ENCODE assay signal across 1 cellular context in genomic region chr9:112496074-112496722, GRCh38.
TF ChIP-seq lines count a peak whose summit lies in the region.

No MANE protein-coding gene starts in this region.

TF ChIP-seq in HepG2, 621 proteins besides CTCF, POLR2A, EP300 and RAD21 (continued from another document and continues in another):
- TF ChIP-seq ZXDC (CRISPR knock-in tag; IDR thresholded peaks at IDR 0.05) (no peak), DMAP1 (CRISPR knock-in tag; IDR thresholded peaks at IDR 0.05) (0 out of 2 replicates have a peak, but pooled peaks have one; percentile 23), TBX3 (IDR thresholded peaks at IDR 0.05; ENCODE audit: borderline replicate concordance) (no peak), ZNF850 (CRISPR knock-in tag; conservative IDR thresholded peaks at IDR 0.05) (no peak), SUZ12 (IDR thresholded peaks at IDR 0.05; ENCODE audit: low read depth, low read length) (no peak), ZNF431 (CRISPR knock-in tag; IDR thresholded peaks at IDR 0.05; ENCODE audit: borderline replicate concordance, low read depth) (no peak), ZNF737 (CRISPR knock-in tag; IDR thresholded peaks at IDR 0.05; ENCODE audit: borderline replicate concordance) (no peak), DR1 (CRISPR knock-in tag; IDR thresholded peaks at IDR 0.05) (no peak), ELF4 (CRISPR knock-in tag; IDR thresholded peaks at IDR 0.05; ENCODE audit: borderline replicate concordance) (no peak), NR2F2 (IDR thresholded peaks at IDR 0.05; ENCODE audit: borderline replicate concordance, low read depth) (peak; percentile 71), RCOR2 (CRISPR knock-in tag; IDR thresholded peaks at IDR 0.05) (peak; percentile 46; the same call in 1 of the 2 replicates), ZFP36 (IDR thresholded peaks at IDR 0.05; ENCODE audit: borderline replicate concordance, low read depth, low read length, partially characterized antibody) (no peak), STAG1 (CRISPR knock-in tag; IDR thresholded peaks at IDR 0.05) (no peak), SALL2 (CRISPR knock-in tag; IDR thresholded peaks at IDR 0.05) (no peak), ZNF333 (CRISPR knock-in tag; IDR thresholded peaks at IDR 0.05; ENCODE audit: borderline replicate concordance) (no peak), NR1H2 (CRISPR knock-in tag; IDR thresholded peaks at IDR 0.05; ENCODE audit: borderline replicate concordance, low read depth) (no peak), JDP2 (CRISPR knock-in tag; IDR thresholded peaks at IDR 0.05; ENCODE audit: borderline replicate concordance) (no peak), KDM1A (CRISPR knock-in tag; IDR thresholded peaks at IDR 0.05) (peak; percentile 31; the same call in 1 of the 2 replicates), HIC2 (CRISPR knock-in tag; IDR thresholded peaks at IDR 0.05; ENCODE audit: low read depth) (no peak), ARNTL (CRISPR knock-in tag; IDR thresholded peaks at IDR 0.05) (no peak), REST (IDR thresholded peaks at IDR 0.05; ENCODE audit: borderline replicate concordance in 1 of 2, low read depth in 1 of 2, low read length in 2 of 2) (no peak), HOXD1 (CRISPR knock-in tag; IDR thresholded peaks at IDR 0.05) (no peak), ZNF878 (CRISPR knock-in tag; IDR thresholded peaks at IDR 0.05) (no peak), HHEX (CRISPR knock-in tag; IDR thresholded peaks at IDR 0.05) (no peak), ZNF567 (CRISPR knock-in tag; IDR thresholded peaks at IDR 0.05; ENCODE audit: borderline replicate concordance) (no peak), ZNF768 (CRISPR knock-in tag; IDR thresholded peaks at IDR 0.05) (no peak)
- TF ChIP-seq, protein P1, sequence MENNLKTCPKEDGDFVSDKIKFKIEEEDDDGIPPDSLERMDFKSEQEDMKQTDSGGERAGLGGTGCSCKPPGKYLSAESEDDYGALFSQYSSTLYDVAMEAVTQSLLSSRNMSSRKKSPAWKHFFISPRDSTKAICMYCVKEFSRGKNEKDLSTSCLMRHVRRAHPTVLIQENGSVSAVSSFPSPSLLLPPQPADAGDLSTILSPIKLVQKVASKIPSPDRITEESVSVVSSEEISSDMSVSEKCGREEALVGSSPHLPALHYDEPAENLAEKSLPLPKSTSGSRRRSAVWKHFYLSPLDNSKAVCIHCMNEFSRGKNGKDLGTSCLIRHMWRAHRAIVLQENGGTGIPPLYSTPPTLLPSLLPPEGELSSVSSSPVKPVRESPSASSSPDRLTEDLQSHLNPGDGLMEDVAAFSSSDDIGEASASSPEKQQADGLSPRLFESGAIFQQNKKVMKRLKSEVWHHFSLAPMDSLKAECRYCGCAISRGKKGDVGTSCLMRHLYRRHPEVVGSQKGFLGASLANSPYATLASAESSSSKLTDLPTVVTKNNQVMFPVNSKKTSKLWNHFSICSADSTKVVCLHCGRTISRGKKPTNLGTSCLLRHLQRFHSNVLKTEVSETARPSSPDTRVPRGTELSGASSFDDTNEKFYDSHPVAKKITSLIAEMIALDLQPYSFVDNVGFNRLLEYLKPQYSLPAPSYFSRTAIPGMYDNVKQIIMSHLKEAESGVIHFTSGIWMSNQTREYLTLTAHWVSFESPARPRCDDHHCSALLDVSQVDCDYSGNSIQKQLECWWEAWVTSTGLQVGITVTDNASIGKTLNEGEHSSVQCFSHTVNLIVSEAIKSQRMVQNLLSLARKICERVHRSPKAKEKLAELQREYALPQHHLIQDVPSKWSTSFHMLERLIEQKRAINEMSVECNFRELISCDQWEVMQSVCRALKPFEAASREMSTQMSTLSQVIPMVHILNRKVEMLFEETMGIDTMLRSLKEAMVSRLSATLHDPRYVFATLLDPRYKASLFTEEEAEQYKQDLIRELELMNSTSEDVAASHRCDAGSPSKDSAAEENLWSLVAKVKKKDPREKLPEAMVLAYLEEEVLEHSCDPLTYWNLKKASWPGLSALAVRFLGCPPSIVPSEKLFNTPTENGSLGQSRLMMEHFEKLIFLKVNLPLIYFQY (CRISPR knock-in tag; IDR thresholded peaks at IDR 0.05; ENCODE audit: borderline replicate concordance) = 0 out of 2 replicates have a peak, but pooled peaks have one; percentile 38
- TF ChIP-seq, protein P2, sequence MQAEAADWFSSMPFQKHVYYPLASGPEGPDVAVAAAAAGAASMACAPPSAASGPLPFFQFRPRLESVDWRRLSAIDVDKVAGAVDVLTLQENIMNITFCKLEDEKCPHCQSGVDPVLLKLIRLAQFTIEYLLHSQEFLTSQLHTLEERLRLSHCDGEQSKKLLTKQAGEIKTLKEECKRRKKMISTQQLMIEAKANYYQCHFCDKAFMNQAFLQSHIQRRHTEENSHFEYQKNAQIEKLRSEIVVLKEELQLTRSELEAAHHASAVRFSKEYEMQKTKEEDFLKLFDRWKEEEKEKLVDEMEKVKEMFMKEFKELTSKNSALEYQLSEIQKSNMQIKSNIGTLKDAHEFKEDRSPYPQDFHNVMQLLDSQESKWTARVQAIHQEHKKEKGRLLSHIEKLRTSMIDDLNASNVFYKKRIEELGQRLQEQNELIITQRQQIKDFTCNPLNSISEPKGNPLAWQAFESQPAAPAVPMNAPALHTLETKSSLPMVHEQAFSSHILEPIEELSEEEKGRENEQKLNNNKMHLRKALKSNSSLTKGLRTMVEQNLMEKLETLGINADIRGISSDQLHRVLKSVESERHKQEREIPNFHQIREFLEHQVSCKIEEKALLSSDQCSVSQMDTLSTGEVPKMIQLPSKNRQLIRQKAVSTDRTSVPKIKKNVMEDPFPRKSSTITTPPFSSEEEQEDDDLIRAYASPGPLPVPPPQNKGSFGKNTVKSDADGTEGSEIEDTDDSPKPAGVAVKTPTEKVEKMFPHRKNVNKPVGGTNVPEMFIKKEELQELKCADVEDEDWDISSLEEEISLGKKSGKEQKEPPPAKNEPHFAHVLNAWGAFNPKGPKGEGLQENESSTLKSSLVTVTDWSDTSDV (CRISPR knock-in tag; IDR thresholded peaks at IDR 0.05) = no peak
- TF ChIP-seq, protein P3, sequence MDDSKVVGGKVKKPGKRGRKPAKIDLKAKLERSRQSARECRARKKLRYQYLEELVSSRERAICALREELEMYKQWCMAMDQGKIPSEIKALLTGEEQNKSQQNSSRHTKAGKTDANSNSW (CRISPR knock-in tag; IDR thresholded peaks at IDR 0.05; ENCODE audit: borderline replicate concordance) = no peak
- TF ChIP-seq, protein P4, sequence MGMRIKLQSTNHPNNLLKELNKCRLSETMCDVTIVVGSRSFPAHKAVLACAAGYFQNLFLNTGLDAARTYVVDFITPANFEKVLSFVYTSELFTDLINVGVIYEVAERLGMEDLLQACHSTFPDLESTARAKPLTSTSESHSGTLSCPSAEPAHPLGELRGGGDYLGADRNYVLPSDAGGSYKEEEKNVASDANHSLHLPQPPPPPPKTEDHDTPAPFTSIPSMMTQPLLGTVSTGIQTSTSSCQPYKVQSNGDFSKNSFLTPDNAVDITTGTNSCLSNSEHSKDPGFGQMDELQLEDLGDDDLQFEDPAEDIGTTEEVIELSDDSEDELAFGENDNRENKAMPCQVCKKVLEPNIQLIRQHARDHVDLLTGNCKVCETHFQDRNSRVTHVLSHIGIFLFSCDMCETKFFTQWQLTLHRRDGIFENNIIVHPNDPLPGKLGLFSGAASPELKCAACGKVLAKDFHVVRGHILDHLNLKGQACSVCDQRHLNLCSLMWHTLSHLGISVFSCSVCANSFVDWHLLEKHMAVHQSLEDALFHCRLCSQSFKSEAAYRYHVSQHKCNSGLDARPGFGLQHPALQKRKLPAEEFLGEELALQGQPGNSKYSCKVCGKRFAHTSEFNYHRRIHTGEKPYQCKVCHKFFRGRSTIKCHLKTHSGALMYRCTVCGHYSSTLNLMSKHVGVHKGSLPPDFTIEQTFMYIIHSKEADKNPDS (CRISPR knock-in tag; IDR thresholded peaks at IDR 0.05) = no peak
- TF ChIP-seq, protein P5, sequence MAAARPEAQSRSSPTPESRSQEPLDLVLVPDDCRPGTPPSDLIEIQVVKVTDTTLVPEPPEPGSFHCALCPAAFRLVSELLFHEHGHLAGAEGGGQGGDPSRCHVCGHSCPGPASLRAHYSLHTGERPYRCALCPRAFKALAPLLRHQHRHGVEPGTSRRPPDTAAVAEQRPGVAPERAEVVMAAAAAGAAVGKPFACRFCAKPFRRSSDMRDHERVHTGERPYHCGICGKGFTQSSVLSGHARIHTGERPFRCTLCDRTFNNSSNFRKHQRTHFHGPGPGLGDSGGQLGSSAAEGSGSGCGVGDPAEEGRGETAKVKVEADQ (CRISPR knock-in tag; IDR thresholded peaks at IDR 0.05; ENCODE audit: borderline replicate concordance) = no peak
- TF ChIP-seq, protein P6, sequence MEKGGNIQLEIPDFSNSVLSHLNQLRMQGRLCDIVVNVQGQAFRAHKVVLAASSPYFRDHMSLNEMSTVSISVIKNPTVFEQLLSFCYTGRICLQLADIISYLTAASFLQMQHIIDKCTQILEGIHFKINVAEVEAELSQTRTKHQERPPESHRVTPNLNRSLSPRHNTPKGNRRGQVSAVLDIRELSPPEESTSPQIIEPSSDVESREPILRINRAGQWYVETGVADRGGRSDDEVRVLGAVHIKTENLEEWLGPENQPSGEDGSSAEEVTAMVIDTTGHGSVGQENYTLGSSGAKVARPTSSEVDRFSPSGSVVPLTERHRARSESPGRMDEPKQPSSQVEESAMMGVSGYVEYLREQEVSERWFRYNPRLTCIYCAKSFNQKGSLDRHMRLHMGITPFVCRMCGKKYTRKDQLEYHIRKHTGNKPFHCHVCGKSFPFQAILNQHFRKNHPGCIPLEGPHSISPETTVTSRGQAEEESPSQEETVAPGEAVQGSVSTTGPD (CRISPR knock-in tag; IDR thresholded peaks at IDR 0.05) = no peak
